ENCODE assay signal across 1 cellular context in the genomic region with DNA sequence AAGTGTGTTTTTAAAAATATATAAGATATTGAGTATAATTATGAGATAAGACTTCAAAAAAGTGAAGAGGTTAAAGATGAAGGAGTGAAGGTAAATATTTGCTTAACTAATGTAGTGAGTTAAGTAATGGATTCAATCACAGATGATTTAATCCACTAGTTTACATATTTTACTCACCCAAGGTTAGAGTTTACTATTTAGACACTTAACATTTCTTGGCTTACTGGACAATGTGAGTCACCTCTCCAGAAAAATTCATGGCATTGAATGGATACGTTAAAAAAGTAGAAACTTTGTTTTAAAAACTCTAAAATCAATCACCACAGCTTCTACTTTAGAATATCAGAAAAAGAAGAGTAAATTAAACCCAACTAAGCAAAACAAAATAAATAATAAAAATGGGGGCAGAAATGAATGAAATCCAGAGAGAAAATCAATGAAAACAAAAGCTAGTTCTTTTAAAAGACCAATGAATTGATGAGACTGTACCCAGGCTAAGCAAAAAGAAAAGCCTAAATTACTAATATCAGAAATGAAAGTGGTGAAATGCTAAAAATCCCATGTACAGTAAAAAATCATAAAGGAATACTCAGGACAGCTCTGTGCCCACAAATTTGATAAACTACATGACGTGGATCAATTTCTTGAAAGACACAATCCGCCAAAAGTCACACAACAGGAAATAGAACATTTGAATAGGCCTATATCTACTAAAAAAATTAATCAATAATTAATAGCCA.
TF ChIP-seq lines count a peak whose summit lies in the region.

No MANE protein-coding gene starts in this region.

TF ChIP-seq in HCT116, 20 proteins besides CTCF, POLR2A, EP300 and RAD21:
- TF ChIP-seq CBX3 (IDR thresholded peaks at IDR 0.05; ENCODE audit: low read depth) (no peak), ZFX (IDR thresholded peaks at IDR 0.05) (no peak), FOSL1 (IDR thresholded peaks at IDR 0.05; ENCODE audit: low read depth) (no peak), TCF7L2 (IDR thresholded peaks at IDR 0.05; ENCODE audit: borderline replicate concordance, extremely low read depth, insufficient read depth, insufficient read length) (no peak), ZNF274 (IDR thresholded peaks at IDR 0.05; ENCODE audit: low read depth, low read length) (no peak), SRF (IDR thresholded peaks at IDR 0.05; ENCODE audit: low read depth) (no peak), ELF1 (IDR thresholded peaks at IDR 0.05; ENCODE audit: borderline replicate concordance, low read depth) (no peak), SP1 (IDR thresholded peaks at IDR 0.05; ENCODE audit: low read depth) (no peak)
- TF ChIP-seq, protein P1, sequence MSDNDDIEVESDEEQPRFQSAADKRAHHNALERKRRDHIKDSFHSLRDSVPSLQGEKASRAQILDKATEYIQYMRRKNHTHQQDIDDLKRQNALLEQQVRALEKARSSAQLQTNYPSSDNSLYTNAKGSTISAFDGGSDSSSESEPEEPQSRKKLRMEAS (IDR thresholded peaks at IDR 0.05) = no peak
- TF ChIP-seq, protein P2, sequence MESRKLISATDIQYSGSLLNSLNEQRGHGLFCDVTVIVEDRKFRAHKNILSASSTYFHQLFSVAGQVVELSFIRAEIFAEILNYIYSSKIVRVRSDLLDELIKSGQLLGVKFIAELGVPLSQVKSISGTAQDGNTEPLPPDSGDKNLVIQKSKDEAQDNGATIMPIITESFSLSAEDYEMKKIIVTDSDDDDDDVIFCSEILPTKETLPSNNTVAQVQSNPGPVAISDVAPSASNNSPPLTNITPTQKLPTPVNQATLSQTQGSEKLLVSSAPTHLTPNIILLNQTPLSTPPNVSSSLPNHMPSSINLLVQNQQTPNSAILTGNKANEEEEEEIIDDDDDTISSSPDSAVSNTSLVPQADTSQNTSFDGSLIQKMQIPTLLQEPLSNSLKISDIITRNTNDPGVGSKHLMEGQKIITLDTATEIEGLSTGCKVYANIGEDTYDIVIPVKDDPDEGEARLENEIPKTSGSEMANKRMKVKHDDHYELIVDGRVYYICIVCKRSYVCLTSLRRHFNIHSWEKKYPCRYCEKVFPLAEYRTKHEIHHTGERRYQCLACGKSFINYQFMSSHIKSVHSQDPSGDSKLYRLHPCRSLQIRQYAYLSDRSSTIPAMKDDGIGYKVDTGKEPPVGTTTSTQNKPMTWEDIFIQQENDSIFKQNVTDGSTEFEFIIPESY (IDR thresholded peaks at IDR 0.05; ENCODE audit: extremely low read depth, insufficient replicate concordance, low read length) = no peak
